8 cellular contexts compared by ENCODE assay signal in genomic region chr6:69732640-69733039, GRCh38.
DNase-seq lines count a peak whose midpoint lies in the region; ATAC-seq, FAIRE-seq and TF ChIP-seq lines count a peak whose summit lies in the region.

No MANE protein-coding gene starts in this region.

- H4K20me1 ChIP-seq in OCI-LY3 (ENCODE audit: insufficient read depth, low read length) (no peaks in the 10 kb centered on the region), HepG2 (ENCODE audit: insufficient read depth, low read length) (no peaks in the 10 kb centered on the region)

- intact Hi-C loops in HepG2 (cut with micrococcal nuclease; ENCODE audit: unreplicated experiment) (loop anchor here (5.0 kb wide), 1 partner anchor 65 kb away; the partner anchor contains the start of gene LMBRD1), lower lobe of right lung (cut with DNase I) (no loop called here), Right ventricle myocardium inferior (cut with DNase I) (loop anchor here (10.0 kb wide), 1 partner anchor 858 kb away; no protein-coding TSS in a partner anchor)

- no peak overlapping the region for H3K4me2 ChIP-seq in OCI-LY3 (ENCODE audit: low read length)
- no peak overlapping the region for H3K4me2 ChIP-seq in HepG2 (ENCODE audit: low read depth, low read length)

- POLR2A ChIA-PET in HepG2 (lab: Yijun Ruan, JAX): no interaction called here

- in situ Hi-C loops in HepG2 (cut with HindIII; ENCODE audit: extremely low pct_ligation_motif_present, low pct_unique_long_range_greater_than_20kb): loop anchor here (25.0 kb wide), 1 partner anchor 380 kb away; no protein-coding TSS in a partner anchor

- H3K27me3 ChIP-seq in OCI-LY3 (ENCODE audit: low read depth, low read length) (no peaks in the 10 kb centered on the region), HepG2 (ENCODE audit: control insufficient read depth in 1 of 2, insufficient read depth in 2 of 2, low read length in 2 of 2) (no peaks in the 10 kb centered on the region), lower lobe of right lung (ENCODE audit: low read depth) (no peaks in the 10 kb centered on the region)

- no peak overlapping the region for H3K4me3 ChIP-seq in GM12864 (ENCODE audit: low read depth, low read length)
- H3K4me3 ChIP-seq in OCI-LY3 (ENCODE audit: low read length): no peak overlapping the region
- H3K4me3 ChIP-seq in HepG2 (replicated peaks in 1 of 3; ENCODE audit: insufficient read depth in 1 of 3, low read depth in 2 of 3, low read length in 3 of 3): no peak overlapping the region
- H3K4me3 ChIP-seq in lower lobe of right lung: no peak overlapping the region

- WGBS in HepG2 (ENCODE audit: low lambda C conversion rate): 71% methylated on average over 2 of the region's 2 CpGs

- TF ChIP-seq EP300 in HepG2 (IDR thresholded peaks at IDR 0.05; ENCODE audit: low read depth in 2 of 2, low read length in 2 of 2) (no peak), HepG2 (CRISPR knock-in tag; IDR thresholded peaks at IDR 0.05; ENCODE audit: borderline replicate concordance) (no peak)

- no peaks in the 10 kb centered on the region for H3K9me3 ChIP-seq in OCI-LY3 (ENCODE audit: insufficient read depth, low read length)
- H3K9me3 ChIP-seq in HepG2 (ENCODE audit: low read length): no peaks in the 10 kb centered on the region
- H3K9me3 ChIP-seq in lower lobe of right lung: no peaks in the 10 kb centered on the region

- ATAC-seq in HG02571 (IDR thresholded peaks at IDR 0.05; ENCODE audit: unreplicated experiment): peak; percentile 54
- no peak; the same call in 2 of the 3 replicates for ATAC-seq in HepG2
- ATAC-seq in lower lobe of right lung: no peak
- ATAC-seq in Right ventricle myocardium inferior: no peak

- BruUV-seq in HepG2 (replicated peaks; lab: Mats Ljungman, UMichigan): no TSS peak

- TF ChIP-seq RAD21 in HepG2 (CRISPR knock-in tag; IDR thresholded peaks at IDR 0.05): no peak

- H2AFZ ChIP-seq in OCI-LY3 (ENCODE audit: low read depth, low read length) (no peak overlapping the region), HepG2 (ENCODE audit: low read length) (no peak overlapping the region)

- FAIRE-seq in HepG2 (lab: Jason Lieb, UNC) (no peak), urothelium cell line (lab: Jason Lieb, UNC) (no peak)

- TF ChIP-seq POLR2A in HepG2 (IDR thresholded peaks at IDR 0.05; ENCODE audit: insufficient read depth in 1 of 2, low read depth in 2 of 2, low read length in 2 of 2): no peak

- TF ChIP-seq CTCF in GM12864 (IDR thresholded peaks at IDR 0.05; ENCODE audit: low read depth, low read length, missing control alignments) (peak; percentile 22), OCI-LY3 (IDR thresholded peaks at IDR 0.05; ENCODE audit: low read depth, low read length) (peak; percentile 64), HepG2 (CRISPR knock-in tag; IDR thresholded peaks at IDR 0.05) (0 out of 2 replicates have a peak, but pooled peaks have one; percentile 8), lower lobe of right lung (IDR thresholded peaks at IDR 0.05) (no peak)

- CTCF ChIA-PET in HepG2 (lab: Yijun Ruan, JAX; ENCODE audit: low intra/inter-chr PET ratio, low total read pairs): no interaction called here

- peak; percentile 3 for DNase-seq in GM12864 (ENCODE audit: low read depth)
- DNase-seq in HepG2 (ENCODE audit: low spot score): no peak
- DNase-seq in LoVo (ENCODE audit: low spot score): no peak
- DNase-seq in lower lobe of right lung: no peak
- no peak for DNase-seq in Right ventricle myocardium inferior (ENCODE audit: missing footprints)
- no peak for DNase-seq in urothelium cell line (ENCODE audit: low spot score)

- H3K27ac ChIP-seq in OCI-LY3 (ENCODE audit: low read length): no peak overlapping the region
- H3K27ac ChIP-seq in HepG2 (ENCODE audit: extremely low read length, insufficient read depth, low read length): no peak overlapping the region
- H3K27ac ChIP-seq in lower lobe of right lung: no peak overlapping the region

- no peaks in the 10 kb centered on the region for H3K36me3 ChIP-seq in OCI-LY3 (replicated peaks; ENCODE audit: low read depth, low read length)
- H3K36me3 ChIP-seq in HepG2 (replicated peaks in 1 of 2; ENCODE audit: control insufficient read depth in 1 of 2, insufficient read depth in 2 of 2, low read length in 2 of 2): 0 out of 5 replicates have a peak, but pooled peaks cover 0 to 2% of the 10 kb centered on the region in 2 experiments
- H3K36me3 ChIP-seq in lower lobe of right lung: peaks cover 16% of the 10 kb centered on the region

- H3K79me2 ChIP-seq in OCI-LY3 (ENCODE audit: low read length): no peaks in the 10 kb centered on the region
- no peaks in the 10 kb centered on the region for H3K79me2 ChIP-seq in HepG2 (ENCODE audit: insufficient read depth, low read length)

- H3K9ac ChIP-seq in OCI-LY3 (ENCODE audit: low read length): no peak overlapping the region
- H3K9ac ChIP-seq in HepG2 (ENCODE audit: insufficient read depth, low read depth, low read length): no peak overlapping the region

- H3K4me1 ChIP-seq in OCI-LY3 (ENCODE audit: low read length): peaks cover 4% of the 10 kb centered on the region; the same call in 1 of the 2 replicates
- 0 out of 2 replicates have a peak, but pooled peaks cover 6% of the 10 kb centered on the region for H3K4me1 ChIP-seq in HepG2 (ENCODE audit: insufficient read depth, low read length)
- no peaks in the 10 kb centered on the region for H3K4me1 ChIP-seq in lower lobe of right lung

TF ChIP-seq in HepG2, 621 proteins besides CTCF, POLR2A, EP300 and RAD21:
- TF ChIP-seq STAG1 (CRISPR knock-in tag; IDR thresholded peaks at IDR 0.05): peak; percentile 21
- no peak for TF ChIP-seq ZSCAN25 (CRISPR knock-in tag; IDR thresholded peaks at IDR 0.05)
- no peak for TF ChIP-seq AHR (CRISPR knock-in tag; IDR thresholded peaks at IDR 0.05)
- TF ChIP-seq MNT (IDR thresholded peaks at IDR 0.05): no peak
- TF ChIP-seq MAFK (conservative IDR thresholded peaks at IDR 0.05 in 1 of 2, IDR thresholded peaks at IDR 0.05 in 1 of 2; ENCODE audit: low read length in 2 of 2): peak in 1 of 2 experiments; percentile 21; a peak in 1 of 4 replicates
